13 cellular contexts compared by ENCODE assay signal in the genomic region with DNA sequence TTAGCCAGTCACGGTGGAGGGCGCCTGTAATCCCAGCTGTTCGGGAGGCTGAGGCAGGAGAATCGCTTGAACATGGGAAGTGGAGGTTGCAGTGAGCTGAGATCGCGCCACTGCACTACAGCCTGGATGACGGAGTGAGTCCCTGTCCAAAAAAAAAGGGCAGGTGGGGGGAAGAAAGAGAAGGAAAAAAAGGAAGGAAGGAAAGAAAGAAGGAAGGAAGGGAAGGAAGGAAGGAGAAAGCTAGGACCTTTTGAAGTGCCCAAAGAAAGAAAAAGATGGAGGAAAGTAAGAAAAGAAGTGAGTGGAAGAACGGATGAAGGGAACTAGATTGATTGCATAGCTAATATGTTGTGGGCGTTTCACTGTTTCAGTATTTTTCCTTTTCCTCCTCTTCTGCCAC. TPM values are rescaled to one million over a fixed set of nuclear protein-coding genes. Genes with fewer than 3 reads are reported as not detected.
DNase-seq lines count a peak whose midpoint lies in the region; ATAC-seq, FAIRE-seq and TF ChIP-seq lines count a peak whose summit lies in the region.
"Had no signal": no experiment of that assay in that cellular context is flagged by ENCODE, and none has a peak within 500 bp of the region (broad histone marks: within the 10 kb centered on the region; RNA-seq: fewer than 3 reads in every experiment).

No MANE protein-coding gene starts in this region.

- H3K36me3 ChIP-seq in CD4-positive, alpha-beta memory T cell (ENCODE audit: insufficient read depth, low read length), result no peaks in the 10 kb centered on the region
- H3K36me3 ChIP-seq in PC-3 (ENCODE audit: low read depth, low read length) (no peaks in the 10 kb centered on the region), K562 (ENCODE audit: control insufficient read depth, insufficient read depth, low read length) (no peaks in the 10 kb centered on the region)
- H3K36me3 ChIP-seq: esophagus muscularis mucosa, transverse colon had no signal

- POLR2A ChIA-PET in CD4-positive, alpha-beta memory T cell (lab: Charles Lee; ENCODE audit: partially characterized antibody), result interaction anchor here (3.1 to 25.1 kb wide), 2 partner anchors 39 to 199 kb away, joined by 11 to 580 read pairs; a partner anchor contains a TSS
- POLR2A ChIA-PET in PC-3 (lab: Charles Lee; ENCODE audit: unreplicated experiment) (interaction anchor here (0.6 to 3.6 kb wide), 4 partner anchors 36 to 364 kb away, joined by 3 to 79 read pairs (median 21); a partner anchor contains a TSS), K562 (lab: Yijun Ruan, JAX) (interaction anchor here (0.7 to 1.5 kb wide), 7 partner anchors 14 to 45 kb away, joined by 3 to 7 read pairs (median 3); no protein-coding TSS in a partner anchor)

- peak overlapping the region; percentile 83 for H3K9ac ChIP-seq in PC-3 (ENCODE audit: low read length)
- H3K9ac ChIP-seq in K562 (ENCODE audit: insufficient read depth in 1 of 2, low read depth in 2 of 2, low read length in 2 of 2), result peak overlapping the region; percentile 46 to 49; a peak in 3 of 4 replicates

- no peaks in the 10 kb centered on the region for H3K36me3 Mint-ChIP-seq in CD4-positive, alpha-beta memory T cell
- H3K36me3 Mint-ChIP-seq in natural killer cell treated with Interleukin-12 subunit alpha and Interleukin-12 subunit beta and Interleukin-15 and Interleukin-18, amount 100 ng/mL, for 72 hours, result no peaks in the 10 kb centered on the region

- H3K79me2 ChIP-seq in PC-3 (ENCODE audit: low read length), result 0 out of 2 replicates have a peak, but pooled peaks cover 4% of the 10 kb centered on the region
- no peaks in the 10 kb centered on the region for H3K79me2 ChIP-seq in K562 (ENCODE audit: control insufficient read depth, insufficient read depth, low read length)
- H3K79me2 ChIP-seq: hepatocyte had no signal

- intact Hi-C loops in CD4-positive, alpha-beta memory T cell (cut with micrococcal nuclease), result no loop called here
- intact Hi-C loops in PC-3 (cut with micrococcal nuclease), result loop anchor here (1.0 to 10.0 kb wide), 4 partner anchors 26 to 606 kb away; no protein-coding TSS in a partner anchor
- intact Hi-C loops in K562 (cut with micrococcal nuclease), result no loop called here

- ATAC-seq in PC-3 (no peak), K562 (no peak), GM19328 (IDR thresholded peaks at IDR 0.05; ENCODE audit: unreplicated experiment) (no peak)
- ATAC-seq in natural killer cell treated with Interleukin-12 subunit alpha and Interleukin-12 subunit beta and Interleukin-15 and Interleukin-18, amount 100 ng/mL, for 72 hours, result no peak
- ATAC-seq: left cardiac atrium had no signal

- no peaks in the 10 kb centered on the region for H3K27me3 Mint-ChIP-seq in CD4-positive, alpha-beta memory T cell
- H3K27me3 Mint-ChIP-seq in natural killer cell treated with Interleukin-12 subunit alpha and Interleukin-12 subunit beta and Interleukin-15 and Interleukin-18, amount 100 ng/mL, for 72 hours, result no peaks in the 10 kb centered on the region

- H3K9me1 ChIP-seq in K562 (ENCODE audit: control insufficient read depth, insufficient read depth, low read length), result no peaks in the 10 kb centered on the region

- peaks cover 43 to 73% (median 61%) of the 10 kb centered on the region in 4 donors for H3K4me1 Mint-ChIP-seq in CD4-positive, alpha-beta memory T cell
- peaks cover 80 to 87% of the 10 kb centered on the region in 2 donors for H3K4me1 Mint-ChIP-seq in natural killer cell treated with Interleukin-12 subunit alpha and Interleukin-12 subunit beta and Interleukin-15 and Interleukin-18, amount 100 ng/mL, for 72 hours (ENCODE audit: low read depth in 2 of 2)

- in situ Hi-C loops in K562 (cut with MboI), result no loop called here

- H3K9me3 Mint-ChIP-seq in CD4-positive, alpha-beta memory T cell, result peaks cover 0 to 2% (median 0%) of the 10 kb centered on the region in 8 donors
- H3K9me3 Mint-ChIP-seq in natural killer cell treated with Interleukin-12 subunit alpha and Interleukin-12 subunit beta and Interleukin-15 and Interleukin-18, amount 100 ng/mL, for 72 hours, result peaks cover 3% of the 10 kb centered on the region

- H3K4me1 ChIP-seq in CD4-positive, alpha-beta memory T cell (ENCODE audit: insufficient read depth, low read length), result peaks cover 62% of the 10 kb centered on the region
- H3K4me1 ChIP-seq in PC-3 (ENCODE audit: insufficient read depth, low read length) (peaks cover 78% of the 10 kb centered on the region), K562 (replicated peaks in 1 of 2; ENCODE audit: control insufficient read depth in 2 of 2, insufficient read depth in 2 of 2, low read length in 2 of 2) (peaks cover 61 to 79% of the 10 kb centered on the region in 2 experiments)

- H3K27ac Mint-ChIP-seq in CD4-positive, alpha-beta memory T cell, result peak overlapping the region; percentile 44 to 91 (median 84)
- H3K27ac Mint-ChIP-seq in natural killer cell treated with Interleukin-12 subunit alpha and Interleukin-12 subunit beta and Interleukin-15 and Interleukin-18, amount 100 ng/mL, for 72 hours, result peak overlapping the region; percentile 88 to 94

- no peaks in the 10 kb centered on the region for H3K9me3 ChIP-seq in CD4-positive, alpha-beta memory T cell (ENCODE audit: control insufficient read depth in 1 of 2, low read length in 2 of 2)
- H3K9me3 ChIP-seq in PC-3 (ENCODE audit: low read length) (no peaks in the 10 kb centered on the region), K562 (replicated peaks; ENCODE audit: control insufficient read depth, insufficient read depth, low read depth, low read length) (no peaks in the 10 kb centered on the region)
- H3K9me3 ChIP-seq: esophagus muscularis mucosa, transverse colon had no signal

- no peak for DNase-seq in CD4-positive, alpha-beta memory T cell
- DNase-seq in PC-3 (no peak), K562 (ENCODE audit: extremely low read depth in 1 of 4, low spot score in 3 of 4) (no peak), Ammon's horn (ENCODE audit: low spot score) (no peak), NCI-H1417 (lab: John Stamatoyannopoulos, UW) (no peak)
- DNase-seq in natural killer cell treated with Interleukin-12 subunit alpha and Interleukin-12 subunit beta and Interleukin-15 and Interleukin-18, amount 100 ng/mL, for 72 hours (ENCODE audit: low spot score), result no peak
- DNase-seq in stimulated activated naive CD4-positive, alpha-beta T cell (lab: John Stamatoyannopoulos, UW), result no peak
- DNase-seq: left cardiac atrium, NCI-H2107, transverse colon had no signal

- H3K4me2 ChIP-seq in PC-3 (ENCODE audit: low read length) (peak overlapping the region; percentile 32), K562 (ENCODE audit: insufficient read depth, low read length) (peak overlapping the region; percentile 24; the same call in 1 of the 2 replicates)
- H3K4me2 ChIP-seq: hepatocyte had no signal

- H3F3A ChIP-seq in PC-3 (ENCODE audit: low read length, unreplicated experiment), result peaks cover 21% of the 10 kb centered on the region

- TF ChIP-seq POLR2A in K562 (conservative IDR thresholded peaks at IDR 0.05), result no peak

- 0 out of 2 replicates have a peak overlapping the region, but pooled peaks have one; percentile 8 for H2AFZ ChIP-seq in PC-3 (ENCODE audit: low read length)
- peak overlapping the region; percentile 80 for H2AFZ ChIP-seq in K562 (ENCODE audit: low read depth, low read length)
- H2AFZ ChIP-seq: hepatocyte had no signal

- TF ChIP-seq EP300 in K562 (IDR thresholded peaks at IDR 0.05; ENCODE audit: low read length), result no peak

- no peak for TF ChIP-seq CTCF in PC-3 (conservative IDR thresholded peaks at IDR 0.05; ENCODE audit: low read depth, low read length)
- no peak for TF ChIP-seq CTCF in K562 (IDR thresholded peaks at IDR 0.05 in 2 of 3, conservative IDR thresholded peaks at IDR 0.05 in 1 of 3; ENCODE audit: insufficient read depth in 2 of 3, low read depth in 1 of 3, low read length in 3 of 3)

- BruUV-seq in PC-3 (replicated peaks; lab: Mats Ljungman, UMichigan), result no TSS peak
- BruUV-seq in K562 (replicated peaks; lab: Mats Ljungman, UMichigan), result no TSS peak

- H3K27ac ChIP-seq in CD4-positive, alpha-beta memory T cell (ENCODE audit: low read depth, low read length), result no peak overlapping the region
- H3K27ac ChIP-seq in PC-3 (ENCODE audit: low read length) (peak overlapping the region; percentile 96), K562 (ENCODE audit: extremely low read depth, low read depth, low read length) (peak overlapping the region; percentile 82)
- H3K27ac ChIP-seq: transverse colon had no signal

- CTCF ChIA-PET in CD4-positive, alpha-beta memory T cell (lab: Charles Lee; ENCODE audit: partially characterized antibody), result interaction anchor here (0.7 to 13.9 kb wide), 6 partner anchors 28 to 309 kb away, joined by 3 to 251 read pairs (median 54); a partner anchor contains a TSS
- CTCF ChIA-PET in PC-3 (lab: Charles Lee) (interaction anchor here (0.5 to 2.7 kb wide), 6 partner anchors 34 to 310 kb away, joined by 4 to 21 read pairs (median 6); a partner anchor contains a TSS), K562 (lab: Yijun Ruan, JAX; ENCODE audit: low intra/inter-chr PET ratio) (no interaction called here)

- H3K4me3 Mint-ChIP-seq in CD4-positive, alpha-beta memory T cell, result peak overlapping the region in 1 of 8 donors; percentile 49
- H3K4me3 Mint-ChIP-seq in natural killer cell treated with Interleukin-12 subunit alpha and Interleukin-12 subunit beta and Interleukin-15 and Interleukin-18, amount 100 ng/mL, for 72 hours, result peak overlapping the region; percentile 80

- H3K9me2 ChIP-seq in PC-3 (replicated peaks; ENCODE audit: low read length), result no peaks in the 10 kb centered on the region

- H4K20me1 ChIP-seq in PC-3 (ENCODE audit: low read length) (no peaks in the 10 kb centered on the region), K562 (replicated peaks; ENCODE audit: control insufficient read depth, insufficient read depth, low read length) (no peaks in the 10 kb centered on the region)

- no peak overlapping the region for H3K4me3 ChIP-seq in CD4-positive, alpha-beta memory T cell (ENCODE audit: low read length in 2 of 2)
- H3K4me3 ChIP-seq in PC-3 (ENCODE audit: low read length), result no peak overlapping the region
- no peak overlapping the region for H3K4me3 ChIP-seq in K562
- H3K4me3 ChIP-seq: esophagus muscularis mucosa, hepatocyte, transverse colon had no signal

- FAIRE-seq in K562 (lab: Jason Lieb, UNC), result no peak

- 72% methylated on average over 9 of the region's 9 CpGs for WGBS in K562 (ENCODE audit: insufficient coverage, low coverage, missing lambda C conversion rate)

- no peak for TF ChIP-seq RAD21 in K562 (CRISPR knock-in tag; conservative IDR thresholded peaks at IDR 0.05 in 1 of 2, IDR thresholded peaks at IDR 0.05 in 1 of 2)

- H3K27me3 ChIP-seq in CD4-positive, alpha-beta memory T cell (ENCODE audit: insufficient read depth, low read length), result no peaks in the 10 kb centered on the region
- no peaks in the 10 kb centered on the region for H3K27me3 ChIP-seq in PC-3 (ENCODE audit: low read length)
- H3K27me3 ChIP-seq in K562 (ENCODE audit: control insufficient read depth in 2 of 2, insufficient read depth in 2 of 2, low read length in 2 of 2), result no peaks in the 10 kb centered on the region; a peak in 1 of 5 replicates
- H3K27me3 ChIP-seq: esophagus muscularis mucosa, hepatocyte, transverse colon had no signal

RNA-seq across cellular contexts. Expression of a gene that starts 41.9 kb away (rescaled TPM):
- total RNA-seq in CD4-positive, alpha-beta memory T cell, result 10 to 100 TPM; 44.9 to 45.8 TPM
- polyA plus RNA-seq in CD4-positive, alpha-beta memory T cell, result 10 to 100 TPM; 33.0 to 34.6 TPM
- 255 and 256 TPM in 2 replicates for total RNA-seq in PC-3 (2014; rRNA removed)
- total RNA-seq in K562 (2011; cell fraction: chromatin; rRNA removed; ENCODE audit: low replicate concordance), result 81.5 and 114 TPM in 2 replicates
- 100 and 103 TPM in 2 replicates for total RNA-seq in K562 (2011; cell fraction: nucleolus; rRNA removed)
- 92.4 and 99.8 TPM in 2 replicates for total RNA-seq in K562 (2011; cell fraction: nucleoplasm; rRNA removed)
- 38.7 and 44.5 TPM in 2 replicates for total RNA-seq in K562 (2014; rRNA removed)
- total RNA-seq in K562 (2014; rRNA removed; fragmentation: Illumina TruSeq; extraction: Trizol), result 19.4 and 20.6 TPM in 2 replicates
- 27.7 and 27.8 TPM in 2 replicates for total RNA-seq in K562 (2015; rRNA removed; fragmentation: Illumina TruSeq; extraction: Trizol)
- total RNA-seq in K562 (2021), result 47.5 and 51.8 TPM in 2 replicates
- 83.9 and 105 TPM in 2 replicates for polyA plus RNA-seq in K562 (2011; rRNA removed)
- polyA plus RNA-seq in K562 (2011; cell fraction: cytosol; rRNA removed), result 72.3 and 73.7 TPM in 2 replicates
- polyA plus RNA-seq in K562 (2011; cell fraction: nucleus; rRNA removed), result 144 and 202 TPM in 2 replicates
- polyA plus RNA-seq in K562 (2012), result 98.8 and 122 TPM in 2 replicates
- 49.6 and 57.8 TPM in 2 replicates for polyA plus RNA-seq in K562 (2014; fragmentation: Illumina TruSeq; extraction: Trizol)
- 10 to 100 TPM; 12.0 to 24.3 TPM for polyA plus RNA-seq in K562 (2014; fragmentation: Nextera tagmentation; extraction: Ambion mirVana)
- 30.9 and 31.4 TPM in 2 replicates for polyA plus RNA-seq in K562 (2014; rRNA removed)
- polyA minus RNA-seq in K562 (2011; rRNA and poly(A)+ RNA removed), result 76.2 and 78.0 TPM in 2 replicates
- 70.7 and 90.6 TPM in 2 replicates for polyA minus RNA-seq in K562 (2011; cell fraction: cytosol; rRNA and poly(A)+ RNA removed)
- polyA minus RNA-seq in K562 (2011; cell fraction: nucleus; rRNA and poly(A)+ RNA removed), result 122 and 139 TPM in 2 replicates
- 100 to 1,000 TPM; 579 to 941 TPM for total RNA-seq in natural killer cell treated with Interleukin-12 subunit alpha and Interleukin-12 subunit beta and Interleukin-15 and Interleukin-18, amount 100 ng/mL, for 72 hours
